In genomic region chr9:99118782-99119466, GRCh38 we compare ENCODE assay signal across 8 cellular contexts. TPM values are rescaled to one million over a fixed set of nuclear protein-coding genes. Genes with fewer than 3 reads are reported as not detected.
A peak's percentile ranks its signal among the peaks of the same experiment; 100 is the strongest.
DNase-seq lines count a peak whose midpoint lies in the region; ATAC-seq and TF ChIP-seq lines count a peak whose summit lies in the region.

No MANE protein-coding gene starts in this region.

- peaks cover 5% of the 10 kb centered on the region for H3K4me1 ChIP-seq in osteoblast (ENCODE audit: insufficient read depth, low read length)

- peak overlapping the region; percentile 76 to 81 for H3K4me3 Mint-ChIP-seq in effector memory CD8-positive, alpha-beta T cell

- H3K9me3 ChIP-seq in osteoblast (ENCODE audit: low read depth, low read length): no peaks in the 10 kb centered on the region

- H3K27me3 ChIP-seq in osteoblast (ENCODE audit: insufficient read depth, low read length): no peaks in the 10 kb centered on the region

- H3K4me1 Mint-ChIP-seq in effector memory CD8-positive, alpha-beta T cell (ENCODE audit: low read depth in 2 of 2): peaks cover 59 to 80% of the 10 kb centered on the region in 2 donors

- H3K27ac ChIP-seq in osteoblast (ENCODE audit: low read depth, low read length): no peak overlapping the region

- no peak for TF ChIP-seq CTCF in osteoblast (IDR thresholded peaks at IDR 0.05; ENCODE audit: extremely low read depth, low read depth, low read length)

- H4K20me1 ChIP-seq in osteoblast (ENCODE audit: insufficient read depth, low read length): peaks cover 85% of the 10 kb centered on the region

- H2AFZ ChIP-seq in osteoblast (ENCODE audit: low read length): no peak overlapping the region

- peak overlapping the region; percentile 68 to 78 for H3K27ac Mint-ChIP-seq in effector memory CD8-positive, alpha-beta T cell

- no peak overlapping the region for H3K4me3 ChIP-seq in osteoblast (ENCODE audit: insufficient read depth, low read length)

- no peaks in the 10 kb centered on the region for H3K27me3 Mint-ChIP-seq in effector memory CD8-positive, alpha-beta T cell

- peak; percentile 100 for ATAC-seq in GM19043 (IDR thresholded peaks at IDR 0.05; ENCODE audit: low read depth, unreplicated experiment)
- ATAC-seq in HG02981 (IDR thresholded peaks at IDR 0.05; ENCODE audit: unreplicated experiment): peak; percentile 96
- ATAC-seq in effector memory CD8-positive, alpha-beta T cell (replicated peaks): peak; percentile 100

- intact Hi-C loops in posterior cingulate gyrus (cut with DNase I): no loop called here

- peaks cover 94% of the 10 kb centered on the region for H3K79me2 ChIP-seq in osteoblast (ENCODE audit: insufficient read depth, low read length)

- no peaks in the 10 kb centered on the region for H3K9me3 Mint-ChIP-seq in effector memory CD8-positive, alpha-beta T cell

- peak in 4 of 5 donors; percentile 18 to 85 (median 26) for DNase-seq in T-helper 1 cell
- peak; percentile 36 to 41 (median 40) for DNase-seq in effector memory CD8-positive, alpha-beta T cell
- DNase-seq in NCI-H226: no peak
- no peak for DNase-seq in osteoblast (ENCODE audit: insufficient read length, low spot score, missing footprints)
- no peak for DNase-seq in posterior cingulate gyrus
- no peak for DNase-seq in NCI-H526 treated with DMSO at 0.1 percent for 48 hours (lab: John Stamatoyannopoulos, UW)

- H3K36me3 ChIP-seq in osteoblast (ENCODE audit: insufficient read depth, low read length): no peaks in the 10 kb centered on the region

- no peak overlapping the region for H3K4me2 ChIP-seq in osteoblast (ENCODE audit: insufficient read depth, low read length)

- H3K36me3 Mint-ChIP-seq in effector memory CD8-positive, alpha-beta T cell (ENCODE audit: insufficient read depth): peaks cover 16% of the 10 kb centered on the region

RNA-seq across cellular contexts. Expression of gene TGFBR1, which starts 14.0 kb away (rescaled TPM):
- total RNA-seq in osteoblast: 114 and 122 TPM in 2 replicates

Comparison
In these comparisons a context has a peak if more than half of its experiments do, and no peak if none do; other contexts are left out.
1. DNase-seq: peak in T-helper 1 cell (4 of 5) and effector memory CD8-positive, alpha-beta T cell (3 of 3); none in NCI-H226 (single experiment), osteoblast (single experiment), posterior cingulate gyrus (0 of 10) and NCI-H526 treated with DMSO at 0.1 percent for 48 hours (single experiment).
2. Peak in every context shown above with its lines, with median percentiles within 50 percentile points of each other: ATAC-seq.